8 cellular contexts compared by ENCODE assay signal in genomic region chr6:44250067-44250717, GRCh38. TPM values are rescaled to one million over a fixed set of nuclear protein-coding genes. Genes with fewer than 3 reads are reported as not detected.
A peak's percentile ranks its signal among the peaks of the same experiment; 100 is the strongest.
DNase-seq lines count a peak whose midpoint lies in the region; ATAC-seq and TF ChIP-seq lines count a peak whose summit lies in the region.
"Had no signal": no experiment of that assay in that cellular context is flagged by ENCODE, and none has a peak within 500 bp of the region (broad histone marks: within the 10 kb centered on the region; RNA-seq: fewer than 3 reads in every experiment).

No MANE protein-coding gene starts in this region.

- H3K4me3 Mint-ChIP-seq in activated T-cell treated with anti-CD3 and anti-CD28 coated beads, Interleukin-2, amount 50 U/mL, for 4 hours = peak overlapping the region; percentile 99
- peak overlapping the region; percentile 54 to 100 (median 99) for H3K4me3 Mint-ChIP-seq in brain
- peak overlapping the region; percentile 96 for H3K4me3 Mint-ChIP-seq in stimulated activated memory B cell treated with anti-CD40 and anti-IgM and Interleukin-4, amounts not matched to agents 10 μg/mL and 1 μg/mL and 100 μg/mL, for 72 hours

- H3K27ac Mint-ChIP-seq in brain = peak overlapping the region in 3 of 5 experiments; percentile 13 to 69 (median 42)
- H3K27ac Mint-ChIP-seq in stimulated activated memory B cell treated with anti-CD40 and anti-IgM and Interleukin-4, amounts not matched to agents 10 μg/mL and 1 μg/mL and 100 μg/mL, for 72 hours = peak overlapping the region; percentile 97

- WGBS in esophagus squamous epithelium, 2 donors = 62% methylated on average over 6 of the region's 6 CpGs
- whole genome bisulfite sequencing in suprapubic skin = 70% methylated on average over 6 of the region's 6 CpGs

- DNase-seq in activated T-cell treated with anti-CD3 and anti-CD28 coated beads, Interleukin-2, amount 50 U/mL, for 4 hours = no peak
- no peak for DNase-seq in activated T-cell treated with anti-CD3 and anti-CD28 coated beads, Interleukin-2, amount 50 U/mL, for 1 hour
- DNase-seq in esophagus squamous epithelium (lab: John Stamatoyannopoulos, UW) (no peak), suprapubic skin (ENCODE audit: low spot score in 2 of 2) (no peak)
- DNase-seq: stimulated activated CD4-positive, alpha-beta T cell treated with anti-CD3 and anti-CD28 coated beads, Interleukin-4, amount 100 ng/mL, for 24 hours had no signal

- H3K9me3 ChIP-seq in esophagus squamous epithelium = no peaks in the 10 kb centered on the region
- no peaks in the 10 kb centered on the region for H3K9me3 ChIP-seq in suprapubic skin

- H3K36me3 ChIP-seq in esophagus squamous epithelium (peaks cover 41 to 70% (median 62%) of the 10 kb centered on the region in 3 donors), suprapubic skin (peaks cover 65% of the 10 kb centered on the region)

- H3K36me3 Mint-ChIP-seq in activated T-cell treated with anti-CD3 and anti-CD28 coated beads, Interleukin-2, amount 50 U/mL, for 4 hours (ENCODE audit: insufficient read depth) = peaks cover 75% of the 10 kb centered on the region
- peaks cover 77% of the 10 kb centered on the region for H3K36me3 Mint-ChIP-seq in brain
- H3K36me3 Mint-ChIP-seq in stimulated activated memory B cell treated with anti-CD40 and anti-IgM and Interleukin-4, amounts not matched to agents 10 μg/mL and 1 μg/mL and 100 μg/mL, for 72 hours = peaks cover 80% of the 10 kb centered on the region

- H3K27me3 Mint-ChIP-seq in activated T-cell treated with anti-CD3 and anti-CD28 coated beads, Interleukin-2, amount 50 U/mL, for 4 hours (ENCODE audit: low read depth) = no peaks in the 10 kb centered on the region
- peaks cover 22% of the 10 kb centered on the region for H3K27me3 Mint-ChIP-seq in brain
- H3K27me3 Mint-ChIP-seq in stimulated activated memory B cell treated with anti-CD40 and anti-IgM and Interleukin-4, amounts not matched to agents 10 μg/mL and 1 μg/mL and 100 μg/mL, for 72 hours = no peaks in the 10 kb centered on the region

- TF ChIP-seq POLR2A in esophagus squamous epithelium (IDR thresholded peaks at IDR 0.05) (no peak), suprapubic skin (IDR thresholded peaks at IDR 0.05) (no peak)

- H3K4me1 ChIP-seq in esophagus squamous epithelium (peaks cover 16 to 81% (median 31%) of the 10 kb centered on the region in 3 donors), suprapubic skin (peaks cover 45% of the 10 kb centered on the region)

- no peaks in the 10 kb centered on the region for H3K9me3 Mint-ChIP-seq in activated T-cell treated with anti-CD3 and anti-CD28 coated beads, Interleukin-2, amount 50 U/mL, for 4 hours
- peaks cover 2 to 9% (median 3%) of the 10 kb centered on the region in 5 experiments for H3K9me3 Mint-ChIP-seq in brain
- no peaks in the 10 kb centered on the region for H3K9me3 Mint-ChIP-seq in stimulated activated memory B cell treated with anti-CD40 and anti-IgM and Interleukin-4, amounts not matched to agents 10 μg/mL and 1 μg/mL and 100 μg/mL, for 72 hours

- no peak for TF ChIP-seq CTCF in brain (conservative IDR thresholded peaks at IDR 0.05)
- TF ChIP-seq CTCF in esophagus squamous epithelium (IDR thresholded peaks at IDR 0.05) = no peak
- TF ChIP-seq CTCF in suprapubic skin (IDR thresholded peaks at IDR 0.05) = no peak

- H3K4me3 ChIP-seq in esophagus squamous epithelium (no peak overlapping the region), suprapubic skin (no peak overlapping the region)

- H3K4me1 Mint-ChIP-seq in activated T-cell treated with anti-CD3 and anti-CD28 coated beads, Interleukin-2, amount 50 U/mL, for 4 hours (ENCODE audit: low read depth) = peaks cover 70% of the 10 kb centered on the region
- peaks cover 78% of the 10 kb centered on the region for H3K4me1 Mint-ChIP-seq in brain
- H3K4me1 Mint-ChIP-seq in stimulated activated memory B cell treated with anti-CD40 and anti-IgM and Interleukin-4, amounts not matched to agents 10 μg/mL and 1 μg/mL and 100 μg/mL, for 72 hours = peaks cover 72% of the 10 kb centered on the region

- intact Hi-C loops in esophagus squamous epithelium (cut with DNase I) = loop anchor here (10.0 kb wide), 1 partner anchor 155 kb away; no protein-coding TSS in a partner anchor

- no peak for ATAC-seq in activated T-cell treated with anti-CD3 and anti-CD28 coated beads, Interleukin-2, amount 50 U/mL, for 4 hours
- ATAC-seq in stimulated activated memory B cell treated with anti-CD40 and anti-IgM and Interleukin-4, amounts not matched to agents 10 μg/mL and 1 μg/mL and 100 μg/mL, for 72 hours = no peak

- H3K27me3 ChIP-seq in esophagus squamous epithelium (no peaks in the 10 kb centered on the region), suprapubic skin (no peaks in the 10 kb centered on the region)

- TF ChIP-seq EP300 in suprapubic skin (IDR thresholded peaks at IDR 0.05) = no peak

- H3K27ac ChIP-seq in esophagus squamous epithelium (no peak overlapping the region), suprapubic skin (no peak overlapping the region)
- H3K27ac ChIP-seq: HL-60 had no signal

RNA-seq across cellular contexts. Expression of gene HSP90AB1, which starts 3.3 kb away (rescaled TPM):
- 1,000 to 10,000 TPM; 3,050 to 3,190 (median 3,088) TPM for total RNA-seq in activated T-cell treated with anti-CD3 and anti-CD28 coated beads, Interleukin-2, amount 50 U/mL, for 4 hours
- 1,424 TPM for polyA plus RNA-seq in brain (ENCODE audit: insufficient read depth, low read depth, low replicate concordance)
- total RNA-seq in esophagus squamous epithelium = 100 to 1,000 TPM; 433 to 696 (median 601) TPM
- total RNA-seq in suprapubic skin = 100 to 1,000 TPM; 450 to 830 (median 678) TPM

RNA-seq across cellular contexts. Expression of gene SLC35B2, which starts 7.1 kb away (rescaled TPM):
- total RNA-seq in activated T-cell treated with anti-CD3 and anti-CD28 coated beads, Interleukin-2, amount 50 U/mL, for 4 hours = 10 to 100 TPM; 35.0 to 42.5 (median 40.8) TPM
- 68.7 TPM for polyA plus RNA-seq in brain (ENCODE audit: insufficient read depth, low read depth, low replicate concordance)
- total RNA-seq in esophagus squamous epithelium (10 to 100 TPM in 3 of 4 donors, 1 to 10 TPM in 1; 9.7 to 34.4 (median 21.2) TPM), suprapubic skin (10 to 100 TPM; 26.2 to 38.5 (median 30.9) TPM)

RNA-seq across cellular contexts. Expression of gene NFKBIE, which starts 15.2 kb away (rescaled TPM):
- 10 to 100 TPM; 30.0 to 36.4 (median 33.1) TPM for total RNA-seq in activated T-cell treated with anti-CD3 and anti-CD28 coated beads, Interleukin-2, amount 50 U/mL, for 4 hours
- 10.8 TPM for polyA plus RNA-seq in brain (ENCODE audit: insufficient read depth, low read depth, low replicate concordance)
- total RNA-seq in esophagus squamous epithelium (10 to 100 TPM in 3 of 4 donors, 1 to 10 TPM in 1; 8.6 to 11.2 (median 10.2) TPM), suprapubic skin (10 to 100 TPM; 12.9 to 25.0 (median 16.1) TPM)

RNA-seq across cellular contexts. Expression of gene TMEM151B, which starts 20.1 kb away (rescaled TPM):
- total RNA-seq in activated T-cell treated with anti-CD3 and anti-CD28 coated beads, Interleukin-2, amount 50 U/mL, for 4 hours = under 1 TPM in 2 of 3 donors, not detected in 1; 0.03 to 0.05 TPM
- polyA plus RNA-seq in brain (ENCODE audit: insufficient read depth, low read depth, low replicate concordance) = 45.5 TPM
- total RNA-seq in esophagus squamous epithelium = not detected
- total RNA-seq in suprapubic skin = under 1 TPM in 2 of 4 donors, not detected in 2; 0.10 to 0.15 TPM

RNA-seq across cellular contexts. Expression of gene SLC29A1, which starts 26.8 kb away (rescaled TPM):
- total RNA-seq in activated T-cell treated with anti-CD3 and anti-CD28 coated beads, Interleukin-2, amount 50 U/mL, for 4 hours = 100 to 1,000 TPM; 165 to 199 (median 181) TPM
- 35.6 TPM for polyA plus RNA-seq in brain (ENCODE audit: insufficient read depth, low read depth, low replicate concordance)
- total RNA-seq in esophagus squamous epithelium (10 to 100 TPM; 12.7 to 24.8 (median 22.3) TPM), suprapubic skin (100 to 1,000 TPM in 1 of 4 donors, 10 to 100 TPM in 3; 61.7 to 133 (median 75.3) TPM)
